ENCODE assay signal across 15 cellular contexts in the genomic region with DNA sequence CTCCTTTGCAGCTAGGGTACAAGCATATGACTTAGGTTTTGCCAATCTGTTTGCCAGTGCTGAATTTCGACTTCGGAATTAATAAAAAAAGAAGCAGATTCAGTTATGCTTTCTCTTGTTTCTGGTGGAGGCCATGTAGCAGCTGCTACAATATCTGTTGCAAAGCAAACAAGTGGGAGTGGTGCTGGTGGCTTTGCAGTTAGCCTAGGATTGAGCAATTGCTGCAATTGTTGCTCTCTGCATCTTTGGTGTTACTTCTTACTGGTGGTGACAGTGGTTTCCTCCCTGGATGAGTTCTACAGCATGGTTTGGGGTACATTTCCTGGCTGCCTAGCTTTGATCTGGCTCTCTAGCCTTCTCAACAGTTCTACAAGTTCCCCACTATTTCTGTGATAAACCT. TPM values are rescaled to one million over a fixed set of nuclear protein-coding genes. Genes with fewer than 3 reads are reported as not detected.
A peak's percentile ranks its signal among the peaks of the same experiment; 100 is the strongest.
DNase-seq lines count a peak whose midpoint lies in the region; TF ChIP-seq lines count a peak whose summit lies in the region.
"Not testable (repeated sequence)": the region's sequence is repeated elsewhere in the genome, so short reads cannot be mapped to it uniquely, and the experiment has no call there.
"Had no signal": no experiment of that assay in that cellular context is flagged by ENCODE, and none has a peak within 500 bp of the region (broad histone marks: within the 10 kb centered on the region; RNA-seq: fewer than 3 reads in every experiment).

No MANE protein-coding gene starts in this region.

- H3K36me3 ChIP-seq in sigmoid colon, transverse colon: not testable (repeated sequence)

- TF ChIP-seq EP300 in sigmoid colon (IDR thresholded peaks at IDR 0.05); transverse colon (IDR thresholded peaks at IDR 0.05; ENCODE audit: low read depth): not testable (repeated sequence)

- H3K9me3 Mint-ChIP-seq in T-helper 2 cell treated with Interferon-gamma antibody and Interleukin-4, amounts not matched to agents 5 μg/mL and 100 μg/mL, for 36 hours = not testable (repeated sequence)

- not testable (repeated sequence) for H3K4me1 ChIP-seq in sigmoid colon, transverse colon

- H3K27ac ChIP-seq in HL-60 (replicated peaks); sigmoid colon; transverse colon: not testable (repeated sequence)

- peak; percentile 47 to 85 for DNase-seq in HL-60 (ENCODE audit: low read depth in 1 of 2, low spot score in 1 of 2)
- peak; percentile 51 for DNase-seq in NOMO-1 treated with dmso at 0.1 percent for 144 hours (lab: John Stamatoyannopoulos, UW; ENCODE audit: unreplicated experiment)
- peak; percentile 26 for DNase-seq in T-helper 2 cell treated with Interferon-gamma antibody and Interleukin-4, amounts not matched to agents 5 μg/mL and 100 μg/mL, for 36 hours (ENCODE audit: low spot score)
- DNase-seq in activated CD8-positive, alpha-beta memory T cell treated with anti-CD3 and anti-CD28 coated beads for 4 hours (ENCODE audit: low read depth in 2 of 2) = peak; percentile 16 to 28
- DNase-seq in activated effector memory CD4-positive, alpha-beta T cell treated with anti-CD3 and anti-CD28 coated beads, Interleukin-2, amount 50 U/mL, for 16 hours = peak; percentile 63
- peak; percentile 35 for DNase-seq in effector CD4-positive, alpha-beta T cell
- DNase-seq in sigmoid colon = peak; percentile 27
- DNase-seq in transverse colon = peak; percentile 46

- peak overlapping the region; percentile 38 for H3K4me3 Mint-ChIP-seq in T-helper 2 cell treated with Interferon-gamma antibody and Interleukin-4, amounts not matched to agents 5 μg/mL and 100 μg/mL, for 36 hours

- H3K36me3 Mint-ChIP-seq in T-helper 2 cell treated with Interferon-gamma antibody and Interleukin-4, amounts not matched to agents 5 μg/mL and 100 μg/mL, for 36 hours (ENCODE audit: low read depth) = not testable (repeated sequence)

- WGBS in sigmoid colon, 2 donors = no CpG with 5 or more reads among the region's 2 CpGs
- WGBS in transverse colon (ENCODE audit: low coverage in 1 of 2), 2 donors = 35% methylated on average over 2 of the region's 2 CpGs; no CpG with 5 or more reads in 1 of the 2 donors

- not testable (repeated sequence) for TF ChIP-seq CTCF in HL-60 (IDR thresholded peaks at IDR 0.05; ENCODE audit: insufficient read depth, low read length); sigmoid colon (IDR thresholded peaks at IDR 0.05); transverse colon (IDR thresholded peaks at IDR 0.05)

- in situ Hi-C loops in transverse colon (cut with MboI; ENCODE audit: low pct_ligation_motif_present in 1 of 4, low pct_unique_long_range_greater_than_20kb in 1 of 4, low sequenced_read_pairs in 3 of 4) = not testable (repeated sequence)

- not testable (repeated sequence) for H3K27me3 Mint-ChIP-seq in T-helper 2 cell treated with Interferon-gamma antibody and Interleukin-4, amounts not matched to agents 5 μg/mL and 100 μg/mL, for 36 hours (ENCODE audit: low read depth)

- intact Hi-C loops in sigmoid colon (cut with DNase I); transverse colon (cut with DNase I; ENCODE audit: low total_unique reads): not testable (repeated sequence)

- H3K27me3 ChIP-seq in HL-60 (ENCODE audit: insufficient read depth, poor library complexity, severe bottlenecking); sigmoid colon; transverse colon: not testable (repeated sequence)

- H3K4me1 Mint-ChIP-seq in T-helper 2 cell treated with Interferon-gamma antibody and Interleukin-4, amounts not matched to agents 5 μg/mL and 100 μg/mL, for 36 hours (ENCODE audit: low read depth) = not testable (repeated sequence)

- not testable (repeated sequence) for TF ChIP-seq POLR2A in sigmoid colon (IDR thresholded peaks at IDR 0.05); transverse colon (IDR thresholded peaks at IDR 0.05)

- H3K4me3 ChIP-seq in HL-60 (replicated peaks; ENCODE audit: insufficient read depth, low read length); sigmoid colon; transverse colon: not testable (repeated sequence)

- H3K27ac Mint-ChIP-seq in T-helper 2 cell treated with Interferon-gamma antibody and Interleukin-4, amounts not matched to agents 5 μg/mL and 100 μg/mL, for 36 hours = not testable (repeated sequence)

- not testable (repeated sequence) for H3K9me3 ChIP-seq in sigmoid colon, transverse colon

RNA-seq across cellular contexts. Expression of a gene that starts 1.9 kb away (rescaled TPM):
- total RNA-seq in sigmoid colon (not detected), transverse colon (not detected)
- polyA plus RNA-seq in sigmoid colon = under 1 TPM in 1 of 3 donors, not detected in 2; 0.39 TPM
- total RNA-seq: activated B cell treated with CpG ODN at 0.5 μM for 24 hours; activated naive CD4-positive, alpha-beta T cell treated with anti-CD3 and anti-CD28 coated beads, Interleukin-2, amount 50 U/mL, for 72 hours; IMR-90; left ventricle myocardium inferior; omental fat pad; right cardiac atrium; thyroid gland had no signal
- polyA plus RNA-seq: IMR-90, right cardiac atrium had no signal
